ENCODE assay signal across 29 cellular contexts in genomic region chr12:2643736-2644135, GRCh38.
"Had no signal": no experiment of that assay in that cellular context is flagged by ENCODE, and none has a peak within 500 bp of the region (broad histone marks: within the 10 kb centered on the region; RNA-seq: fewer than 3 reads in every experiment).

No MANE protein-coding gene starts in this region.

- DNase-seq: activated CD4-positive, alpha-beta memory T cell treated with anti-CD3 and anti-CD28 coated beads for 36 hours; activated CD4-positive, alpha-beta T cell treated with anti-CD3 and anti-CD28 coated beads for 4 hours; activated CD4-positive, alpha-beta T cell treated with anti-CD3 and anti-CD28 coated beads, Interleukin-2, amount 50 U/mL, for 1 hour; activated CD4-positive, CD25-positive, alpha-beta regulatory T cell treated with anti-CD3 and anti-CD28 coated beads, Interleukin-2, amount 50 U/mL, for 72 hours; activated CD8-positive, alpha-beta memory T cell treated with anti-CD3 and anti-CD28 coated beads, Interleukin-2, amount 50 U/mL, for 4 hours; activated effector memory CD4-positive, alpha-beta T cell treated with Interleukin-2 at 50 U/mL for 16 hours; activated naive CD8-positive, alpha-beta T cell treated with anti-CD3 and anti-CD28 coated beads, Interleukin-2, amount 50 U/mL, for 24 hours; activated T-cell treated with anti-CD3 and anti-CD28 coated beads for 4 hours; activated T-cell treated with anti-CD3 and anti-CD28 coated beads, Interleukin-2, amount 50 U/mL, for 4 hours; anterior cingulate cortex; central memory CD4-positive, alpha-beta T cell; Karpas-422; NCI-H1048; NCI-H1105 treated with DMSO at 0.1 percent for 48 hours; NCI-H1436 treated with DMSO at 0.1 percent for 48 hours; NCI-H1694 treated with DMSO at 0.1 percent for 48 hours; NCI-H2029; NCI-H345; NCI-H524 treated with DMSO at 0.1 percent for 48 hours; SHP77 treated with DMSO at 0.1 percent for 48 hours; SK-N-SH had no signal

- H3K27ac ChIP-seq: SJSA1 had no signal

- H3K9me3 Mint-ChIP-seq: activated CD4-positive, alpha-beta memory T cell treated with anti-CD3 and anti-CD28 coated beads for 36 hours; activated naive CD4-positive, alpha-beta T cell treated with anti-CD3 and anti-CD28 coated beads, Interleukin-2, amount 10 ng/mL, durations not matched to agents 7 days and 5 days; activated naive CD8-positive, alpha-beta T cell treated with anti-CD3 and anti-CD28 coated beads, Interleukin-2, amount 50 U/mL, for 24 hours; activated T-cell treated with anti-CD3 and anti-CD28 coated beads, Interleukin-2, amount 50 U/mL, for 4 hours; activated T-helper 1 cell treated with anti-CD3 and anti-CD28 coated beads, Interleukin-12 subunit alpha, Interleukin-12 subunit beta, Interleukin-2, Interleukin-4 antibody, amounts not matched to agents 30 ng/mL and 10 ng/mL and 1 ng/mL, durations not matched to agents 14 hours and 24 hours and 36 hours; brain; T-helper 1 cell treated with Interleukin-12 subunit alpha and Interleukin-12 subunit beta and Interleukin-4 antibody, amounts not matched to agents 30 μg/mL and 1 μg/mL, for 36 hours; T-helper 2 cell treated with Interferon-gamma antibody and Interleukin-4, amounts not matched to agents 5 μg/mL and 100 μg/mL, for 36 hours had no signal

- H3K27me3 ChIP-seq: SJSA1 had no signal

- H3K27ac Mint-ChIP-seq: activated CD4-positive, alpha-beta memory T cell treated with anti-CD3 and anti-CD28 coated beads for 36 hours; activated naive CD4-positive, alpha-beta T cell treated with anti-CD3 and anti-CD28 coated beads, Interleukin-2, amount 10 ng/mL, durations not matched to agents 7 days and 5 days; activated naive CD8-positive, alpha-beta T cell; activated naive CD8-positive, alpha-beta T cell treated with anti-CD3 and anti-CD28 coated beads, Interleukin-2, amount 50 U/mL, for 24 hours; activated T-helper 1 cell treated with anti-CD3 and anti-CD28 coated beads, Interleukin-12 subunit alpha, Interleukin-12 subunit beta, Interleukin-2, Interleukin-4 antibody, amounts not matched to agents 30 ng/mL and 10 ng/mL and 1 ng/mL, durations not matched to agents 14 hours and 24 hours and 36 hours; brain; T-helper 2 cell treated with Interferon-gamma antibody and Interleukin-4, amounts not matched to agents 5 μg/mL and 100 μg/mL, for 36 hours had no signal

- H3K9me3 ChIP-seq: SJSA1, SK-N-SH had no signal

- H3K36me3 ChIP-seq: SJSA1 had no signal

- ATAC-seq: activated naive CD8-positive, alpha-beta T cell treated with anti-CD3 and anti-CD28 coated beads, Interleukin-2, amount 50 U/mL, for 24 hours; activated T-cell treated with anti-CD3 and anti-CD28 coated beads, Interleukin-2, amount 50 U/mL, for 4 hours; Panc1 had no signal

- H3K4me3 ChIP-seq: SJSA1 had no signal

- H3K36me3 Mint-ChIP-seq: activated CD4-positive, alpha-beta memory T cell treated with anti-CD3 and anti-CD28 coated beads for 36 hours; activated naive CD4-positive, alpha-beta T cell treated with anti-CD3 and anti-CD28 coated beads, Interleukin-2, amount 10 ng/mL, durations not matched to agents 7 days and 5 days; activated naive CD8-positive, alpha-beta T cell; brain had no signal

- H3K4me3 Mint-ChIP-seq: activated CD4-positive, alpha-beta memory T cell treated with anti-CD3 and anti-CD28 coated beads for 36 hours; activated naive CD4-positive, alpha-beta T cell treated with anti-CD3 and anti-CD28 coated beads, Interleukin-2, amount 10 ng/mL, durations not matched to agents 7 days and 5 days; activated naive CD8-positive, alpha-beta T cell; activated naive CD8-positive, alpha-beta T cell treated with anti-CD3 and anti-CD28 coated beads, Interleukin-2, amount 50 U/mL, for 24 hours; activated T-cell treated with anti-CD3 and anti-CD28 coated beads, Interleukin-2, amount 50 U/mL, for 4 hours; activated T-helper 1 cell treated with anti-CD3 and anti-CD28 coated beads, Interleukin-12 subunit alpha, Interleukin-12 subunit beta, Interleukin-2, Interleukin-4 antibody, amounts not matched to agents 30 ng/mL and 10 ng/mL and 1 ng/mL, durations not matched to agents 14 hours and 24 hours and 36 hours; brain; T-helper 1 cell treated with Interleukin-12 subunit alpha and Interleukin-12 subunit beta and Interleukin-4 antibody, amounts not matched to agents 30 μg/mL and 1 μg/mL, for 36 hours; T-helper 2 cell treated with Interferon-gamma antibody and Interleukin-4, amounts not matched to agents 5 μg/mL and 100 μg/mL, for 36 hours had no signal
